ENCODE assay signal across 11 cellular contexts in the genomic region with DNA sequence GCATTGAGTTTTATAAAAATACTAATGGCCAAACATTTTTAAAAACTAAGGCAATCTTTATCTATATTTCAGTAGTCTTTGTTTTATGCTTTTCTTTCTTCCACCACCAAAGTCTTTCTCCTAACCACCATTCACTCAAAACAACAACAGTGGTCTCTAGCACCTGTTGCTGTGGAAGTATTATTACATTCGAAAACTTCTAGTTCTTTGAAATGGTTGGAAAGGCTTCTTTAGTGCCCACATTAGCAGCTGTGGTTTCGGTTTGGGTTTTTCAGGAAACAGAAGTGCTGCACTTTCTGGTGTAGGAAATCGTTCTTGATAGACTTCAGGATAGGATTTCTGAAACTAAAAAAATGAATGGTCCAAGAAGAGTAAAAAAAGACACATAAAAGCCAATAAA.
DNase-seq lines count a peak whose midpoint lies in the region; ATAC-seq and TF ChIP-seq lines count a peak whose summit lies in the region.
"Had no signal": no experiment of that assay in that cellular context is flagged by ENCODE, and none has a peak within 500 bp of the region (broad histone marks: within the 10 kb centered on the region; RNA-seq: fewer than 3 reads in every experiment).

No MANE protein-coding gene starts in this region.

- no peak overlapping the region for H4K5ac ChIP-seq in H9 (ENCODE audit: insufficient read length, low read depth, low read length)

- no peaks in the 10 kb centered on the region for H3K4me1 ChIP-seq in H9 (ENCODE audit: insufficient read depth, low read length)

- H3K4me3 Mint-ChIP-seq in activated naive CD4-positive, alpha-beta T cell treated with anti-CD3 and anti-CD28 coated beads, Interleukin-2, amount 10 ng/mL, durations not matched to agents 7 days and 5 days = no peak overlapping the region
- no peak overlapping the region for H3K4me3 Mint-ChIP-seq in H9

- no peak overlapping the region for H4K8ac ChIP-seq in H9 (replicated peaks; ENCODE audit: insufficient read length, low read depth, low read length)

- H2BK12ac ChIP-seq in H9 (ENCODE audit: insufficient read length, low read depth, low read length) = no peak overlapping the region

- H3K18ac ChIP-seq in H9 (ENCODE audit: insufficient read length, low read depth, low read length) = no peak overlapping the region

- DNase-seq in activated naive CD4-positive, alpha-beta T cell treated with anti-CD3 and anti-CD28 coated beads, Interleukin-2, amount 10 ng/mL, durations not matched to agents 7 days and 5 days = peak; percentile 65
- no peak for DNase-seq in activated naive CD4-positive, alpha-beta T cell treated with anti-CD3 and anti-CD28 coated beads, Interleukin-2, amount 50 U/mL, for 16 hours
- DNase-seq in RPMI8226 (peak; percentile 85), superior temporal gyrus (ENCODE audit: extremely low spot score) (peak; percentile 36), DMS 273 (lab: John Stamatoyannopoulos, UW; ENCODE audit: unreplicated experiment) (no peak), mucosa of gallbladder (ENCODE audit: low spot score) (no peak), H9 (no peak)
- DNase-seq: stimulated activated naive CD4-positive, alpha-beta T cell had no signal

- no peak overlapping the region for H2BK120ac ChIP-seq in H9 (ENCODE audit: low read depth, low read length, poor library complexity, severe bottlenecking)

- H3K4me1 Mint-ChIP-seq in activated naive CD4-positive, alpha-beta T cell treated with anti-CD3 and anti-CD28 coated beads, Interleukin-2, amount 10 ng/mL, durations not matched to agents 7 days and 5 days = peaks cover 32% of the 10 kb centered on the region
- no peaks in the 10 kb centered on the region for H3K4me1 Mint-ChIP-seq in H9

- no peak overlapping the region for H2BK5ac ChIP-seq in H9 (ENCODE audit: insufficient read length, low read length)

- H3K9ac ChIP-seq in H9 (ENCODE audit: extremely low read depth, insufficient read length, low read length) = no peak overlapping the region

- H3K23me2 ChIP-seq in H9 (ENCODE audit: insufficient read length, low read depth, low read length, poor library complexity, severe bottlenecking) = no peaks in the 10 kb centered on the region

- H4K20me1 ChIP-seq in H9 (ENCODE audit: control insufficient read depth, insufficient read depth, insufficient read length) = no peaks in the 10 kb centered on the region

- H2BK15ac ChIP-seq in H9 (ENCODE audit: low read depth, low read length) = no peak overlapping the region

- H3K14ac ChIP-seq in H9 (ENCODE audit: insufficient read depth, low read length) = no peak overlapping the region

- H3K79me2 ChIP-seq in H9 (ENCODE audit: insufficient read depth, low read length) = no peaks in the 10 kb centered on the region

- no peaks in the 10 kb centered on the region for H3K79me1 ChIP-seq in H9 (ENCODE audit: insufficient read depth, low read depth, low read length, poor library complexity, severe bottlenecking)

- no peak overlapping the region for H3K4ac ChIP-seq in H9 (ENCODE audit: low read depth, low read length)

- CTCF ChIA-PET in activated naive CD4-positive, alpha-beta T cell treated with anti-CD3 and anti-CD28 coated beads, Interleukin-2, amount 10 ng/mL, durations not matched to agents 7 days and 5 days (lab: Charles Lee) = no interaction called here

- H3K56ac ChIP-seq in H9 (ENCODE audit: insufficient read length, low read depth, low read length) = no peak overlapping the region

- no peak overlapping the region for H2BK20ac ChIP-seq in H9 (ENCODE audit: low read depth, low read length, poor library complexity, severe bottlenecking)

- no peak overlapping the region for H2AK5ac ChIP-seq in H9 (ENCODE audit: insufficient read length, low read length)

- H3K4me2 ChIP-seq in H9 (ENCODE audit: insufficient read depth, insufficient read length, low read length) = no peak overlapping the region

- H3K27ac ChIP-seq in H9 (ENCODE audit: insufficient read length, low read depth, low read length) = no peak overlapping the region
- H3K27ac ChIP-seq: cardiac muscle cell had no signal

- ATAC-seq in HG03039 (IDR thresholded peaks at IDR 0.05; ENCODE audit: unreplicated experiment) = peak; percentile 70

- peaks cover 4% of the 10 kb centered on the region for H3K27me3 Mint-ChIP-seq in activated naive CD4-positive, alpha-beta T cell treated with anti-CD3 and anti-CD28 coated beads, Interleukin-2, amount 10 ng/mL, durations not matched to agents 7 days and 5 days
- H3K27me3 Mint-ChIP-seq in H9 (ENCODE audit: low read depth) = no peaks in the 10 kb centered on the region

- H3K9me3 ChIP-seq in H9 (ENCODE audit: control insufficient read depth, low read depth, low read length) = no peaks in the 10 kb centered on the region

- TF ChIP-seq CTCF in H9 (conservative IDR thresholded peaks at IDR 0.05) = no peak

- H3K27me3 ChIP-seq in H9 (ENCODE audit: insufficient read depth, low read length) = no peaks in the 10 kb centered on the region
- H3K27me3 ChIP-seq: cardiac muscle cell had no signal

- no CpG with 5 or more reads among the region's 3 CpGs for WGBS in H9 (ENCODE audit: extremely low coverage, insufficient read length, low lambda C conversion rate)

- no peak overlapping the region for H3T11ph ChIP-seq in H9 (ENCODE audit: low read length)

- no peak overlapping the region for H4K91ac ChIP-seq in H9 (ENCODE audit: insufficient read length, low read depth, low read length)

- no peak overlapping the region for H3K23ac ChIP-seq in H9 (ENCODE audit: insufficient read length, low read depth, low read length)

- H3K9me3 Mint-ChIP-seq in activated naive CD4-positive, alpha-beta T cell treated with anti-CD3 and anti-CD28 coated beads, Interleukin-2, amount 10 ng/mL, durations not matched to agents 7 days and 5 days = no peaks in the 10 kb centered on the region
- H3K9me3 Mint-ChIP-seq in H9 = no peaks in the 10 kb centered on the region
- H3K9me3 Mint-ChIP-seq: T-helper 1 cell treated with Interleukin-12 subunit alpha and Interleukin-12 subunit beta and Interleukin-4 antibody, amounts not matched to agents 30 μg/mL and 1 μg/mL, for 36 hours had no signal

- H3K36me3 Mint-ChIP-seq in activated naive CD4-positive, alpha-beta T cell treated with anti-CD3 and anti-CD28 coated beads, Interleukin-2, amount 10 ng/mL, durations not matched to agents 7 days and 5 days = peaks cover 37% of the 10 kb centered on the region
- H3K36me3 Mint-ChIP-seq in H9 (ENCODE audit: insufficient read depth in 1 of 3, low read depth in 3 of 3) = peaks cover 7 to 25% (median 18%) of the 10 kb centered on the region in 3 experiments; a peak in 6 of 7 replicates

- no peak overlapping the region for H3K27ac Mint-ChIP-seq in activated naive CD4-positive, alpha-beta T cell treated with anti-CD3 and anti-CD28 coated beads, Interleukin-2, amount 10 ng/mL, durations not matched to agents 7 days and 5 days
- no peak overlapping the region for H3K27ac Mint-ChIP-seq in H9
- H3K27ac Mint-ChIP-seq: T-helper 1 cell treated with Interleukin-12 subunit alpha and Interleukin-12 subunit beta and Interleukin-4 antibody, amounts not matched to agents 30 μg/mL and 1 μg/mL, for 36 hours had no signal

- H2AFZ ChIP-seq in H9 (ENCODE audit: low read length) = no peak overlapping the region

Comparison
In these comparisons a context has a peak if more than half of its experiments do, and no peak if none do; other contexts are left out.
1. DNase-seq: peak in activated naive CD4-positive, alpha-beta T cell treated with anti-CD3 and anti-CD28 coated beads, Interleukin-2, amount 10 ng/mL, durations not matched to agents 7 days and 5 days (single experiment), RPMI8226 (single experiment) and superior temporal gyrus (single experiment); none in activated naive CD4-positive, alpha-beta T cell treated with anti-CD3 and anti-CD28 coated beads, Interleukin-2, amount 50 U/mL, for 16 hours (single experiment), DMS 273 (single experiment), mucosa of gallbladder (single experiment) and H9 (single experiment).